ENCODE assay signal across 22 cellular contexts in the genomic region with DNA sequence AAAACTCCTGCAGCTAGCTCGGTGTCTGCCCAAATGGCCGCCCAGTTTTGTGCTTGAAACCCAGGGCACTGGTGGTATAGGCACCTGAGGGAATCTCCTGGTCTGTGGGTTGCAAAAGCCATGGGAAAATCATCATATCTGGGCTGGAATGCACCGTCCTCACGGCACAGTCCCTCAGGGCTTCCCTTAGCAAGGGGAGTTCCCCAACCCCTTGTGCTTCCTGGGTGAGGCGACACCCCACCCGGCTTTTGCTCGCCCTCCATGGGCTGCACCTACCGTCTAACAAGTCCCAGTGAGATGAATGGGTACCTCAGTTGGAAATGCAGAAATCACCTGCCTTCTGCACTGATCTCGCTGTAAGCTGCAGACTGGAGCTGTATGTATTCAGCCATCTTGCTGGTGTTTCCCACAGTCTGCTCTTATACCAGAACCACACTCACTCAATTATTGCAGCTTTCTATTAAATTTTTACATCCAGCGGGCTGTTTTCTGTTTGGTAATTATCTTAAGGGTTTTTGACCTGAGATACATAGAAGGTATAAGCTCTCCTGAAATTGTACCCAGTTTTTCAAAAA. TPM values are rescaled to one million over a fixed set of nuclear protein-coding genes. Genes with fewer than 3 reads are reported as not detected.
DNase-seq lines count a peak whose midpoint lies in the region; ATAC-seq and TF ChIP-seq lines count a peak whose summit lies in the region.
"Had no signal": no experiment of that assay in that cellular context is flagged by ENCODE, and none has a peak within 500 bp of the region (broad histone marks: within the 10 kb centered on the region; RNA-seq: fewer than 3 reads in every experiment).

No MANE protein-coding gene starts in this region.

- peaks cover 7% of the 10 kb centered on the region for H3K27me3 Mint-ChIP-seq in WTC11 (ENCODE audit: low read depth)
- H3K27me3 Mint-ChIP-seq: CD4-positive, alpha-beta memory T cell had no signal

- H3K27ac ChIP-seq in ACC112 (ENCODE audit: low read depth, low read length) (peak overlapping the region; percentile 50; the same call in 1 of the 2 replicates), foreskin keratinocyte (peak overlapping the region; percentile 64)
- H3K27ac ChIP-seq: A549, BLaER1 had no signal

- H3K4me3 Mint-ChIP-seq in WTC11 = no peak overlapping the region
- H3K4me3 Mint-ChIP-seq: CD4-positive, alpha-beta memory T cell; H9 had no signal

- H2AFZ ChIP-seq in ACC112 (ENCODE audit: low read length, unreplicated experiment) = no peak overlapping the region

- DNase-seq in foreskin keratinocyte (no peak), WTC11 (ENCODE audit: low spot score) (no peak), NCI-H446 (lab: John Stamatoyannopoulos, UW) (no peak)
- DNase-seq: DMS153; H9; Kasumi-1; MM.1S; NCI-H1092; NCI-H1436 treated with DMSO at 0.1 percent for 48 hours; NCI-H2029 treated with DMSO at 0.1 percent for 48 hours; NCI-H2171; NCI-H69; NK-92 treated with Interleukin-12 subunit alpha and Interleukin-12 subunit beta, amount 100 ng/mL, for 24 hours; Right ventricle myocardium superior had no signal

- H3K4me1 ChIP-seq in ACC112 (ENCODE audit: control insufficient read depth, insufficient read depth, low read length, unreplicated experiment) (peaks cover 13% of the 10 kb centered on the region), foreskin keratinocyte (no peaks in the 10 kb centered on the region)
- H3K4me1 ChIP-seq: A549, BLaER1 had no signal

- H3K9me3 Mint-ChIP-seq in WTC11 = peaks cover 83% of the 10 kb centered on the region

- H3K27me3 ChIP-seq in ACC112 (ENCODE audit: insufficient read depth, low read length) (no peaks in the 10 kb centered on the region), foreskin keratinocyte (no peaks in the 10 kb centered on the region)
- H3K27me3 ChIP-seq: BLaER1 had no signal

- H3K36me3 Mint-ChIP-seq in WTC11 = peaks cover 60% of the 10 kb centered on the region

- no peaks in the 10 kb centered on the region for H3K79me2 ChIP-seq in ACC112 (ENCODE audit: control insufficient read depth, insufficient read depth, low read length, unreplicated experiment)

- ATAC-seq in GM19025 (IDR thresholded peaks at IDR 0.05; ENCODE audit: low read depth, unreplicated experiment) (peak; percentile 90), HG02885 (IDR thresholded peaks at IDR 0.05; ENCODE audit: poor library complexity, unreplicated experiment) (peak; percentile 65), foreskin keratinocyte (no peak), HG02623 (IDR thresholded peaks at IDR 0.05; ENCODE audit: unreplicated experiment) (no peak), WTC11 (no peak)

- CTCF ChIA-PET in WTC11 (lab: Charles Lee) = no interaction called here

- H3K4me1 Mint-ChIP-seq in WTC11 = no peaks in the 10 kb centered on the region
- H3K4me1 Mint-ChIP-seq: CD4-positive, alpha-beta memory T cell; H9 had no signal

- TF ChIP-seq CTCF in foreskin keratinocyte (conservative IDR thresholded peaks at IDR 0.05) (no peak), WTC11 (IDR thresholded peaks at IDR 0.05) (no peak)

- POLR2A ChIA-PET in WTC11 (lab: Charles Lee) = no interaction called here

- H3K4me3 ChIP-seq in ACC112 (ENCODE audit: low read depth, low read length) = no peak overlapping the region
- H3K4me3 ChIP-seq: A549, BLaER1 had no signal

- no peak overlapping the region for H3K27ac Mint-ChIP-seq in WTC11
- H3K27ac Mint-ChIP-seq: CD4-positive, alpha-beta memory T cell had no signal

- H3K36me3 ChIP-seq in ACC112 (ENCODE audit: insufficient read depth, low read length) = no peaks in the 10 kb centered on the region

TF ChIP-seq in WTC11, 78 proteins besides CTCF, POLR2A, EP300 and RAD21:
- TF ChIP-seq ZNF219 (CRISPR knock-in tag; IDR thresholded peaks at IDR 0.05; ENCODE audit: borderline replicate concordance) = no peak
- TF ChIP-seq, protein P1, sequence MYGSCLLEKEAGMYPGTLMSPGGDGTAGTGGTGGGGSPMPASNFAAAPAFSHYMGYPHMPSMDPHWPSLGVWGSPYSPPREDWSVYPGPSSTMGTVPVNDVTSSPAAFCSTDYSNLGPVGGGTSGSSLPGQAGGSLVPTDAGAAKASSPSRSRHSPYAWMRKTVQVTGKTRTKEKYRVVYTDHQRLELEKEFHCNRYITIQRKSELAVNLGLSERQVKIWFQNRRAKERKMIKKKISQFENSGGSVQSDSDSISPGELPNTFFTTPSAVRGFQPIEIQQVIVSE (CRISPR knock-in tag; IDR thresholded peaks at IDR 0.05; ENCODE audit: borderline replicate concordance) = no peak
- no peak for TF ChIP-seq GTF2I (CRISPR knock-in tag; conservative IDR thresholded peaks at IDR 0.05)
- TF ChIP-seq MXD4 (CRISPR knock-in tag; IDR thresholded peaks at IDR 0.05; ENCODE audit: borderline replicate concordance) = no peak
- TF ChIP-seq, protein P2, sequence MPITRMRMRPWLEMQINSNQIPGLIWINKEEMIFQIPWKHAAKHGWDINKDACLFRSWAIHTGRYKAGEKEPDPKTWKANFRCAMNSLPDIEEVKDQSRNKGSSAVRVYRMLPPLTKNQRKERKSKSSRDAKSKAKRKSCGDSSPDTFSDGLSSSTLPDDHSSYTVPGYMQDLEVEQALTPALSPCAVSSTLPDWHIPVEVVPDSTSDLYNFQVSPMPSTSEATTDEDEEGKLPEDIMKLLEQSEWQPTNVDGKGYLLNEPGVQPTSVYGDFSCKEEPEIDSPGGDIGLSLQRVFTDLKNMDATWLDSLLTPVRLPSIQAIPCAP (CRISPR knock-in tag; IDR thresholded peaks at IDR 0.05) = no peak
- TF ChIP-seq CREB1 (CRISPR knock-in tag; IDR thresholded peaks at IDR 0.05) = no peak
- TF ChIP-seq, protein P3, sequence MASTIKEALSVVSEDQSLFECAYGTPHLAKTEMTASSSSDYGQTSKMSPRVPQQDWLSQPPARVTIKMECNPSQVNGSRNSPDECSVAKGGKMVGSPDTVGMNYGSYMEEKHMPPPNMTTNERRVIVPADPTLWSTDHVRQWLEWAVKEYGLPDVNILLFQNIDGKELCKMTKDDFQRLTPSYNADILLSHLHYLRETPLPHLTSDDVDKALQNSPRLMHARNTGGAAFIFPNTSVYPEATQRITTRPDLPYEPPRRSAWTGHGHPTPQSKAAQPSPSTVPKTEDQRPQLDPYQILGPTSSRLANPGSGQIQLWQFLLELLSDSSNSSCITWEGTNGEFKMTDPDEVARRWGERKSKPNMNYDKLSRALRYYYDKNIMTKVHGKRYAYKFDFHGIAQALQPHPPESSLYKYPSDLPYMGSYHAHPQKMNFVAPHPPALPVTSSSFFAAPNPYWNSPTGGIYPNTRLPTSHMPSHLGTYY (CRISPR knock-in tag; IDR thresholded peaks at IDR 0.05) = no peak
- TF ChIP-seq KAT7 (CRISPR knock-in tag; IDR thresholded peaks at IDR 0.05; ENCODE audit: borderline replicate concordance) = no peak
- no peak for TF ChIP-seq ELF4 (CRISPR knock-in tag; IDR thresholded peaks at IDR 0.05; ENCODE audit: low read depth)

RNA-seq across cellular contexts. Expression of a gene that starts 36.7 kb away (rescaled TPM):
- total RNA-seq in foreskin keratinocyte = 0.51 and 1.4 TPM in 2 replicates
- 0.48 and 0.70 TPM in 2 replicates for polyA plus RNA-seq in foreskin keratinocyte
- total RNA-seq in WTC11 (2021) = 1.3 to 1.6 TPM (median 1.4 TPM) in 3 replicates
- total RNA-seq: CD4-positive, alpha-beta memory T cell; T-helper 2 cell treated with Interferon-gamma antibody and Interleukin-4, amounts not matched to agents 100 ng/mL and 5 ng/mL, for 36 hours had no signal
- polyA plus RNA-seq: CD4-positive, alpha-beta memory T cell had no signal

Comparison
In these comparisons a context has a peak if more than half of its experiments do, and no peak if none do; other contexts are left out.
1. ATAC-seq: peak in GM19025 (single experiment) and HG02885 (single experiment); none in foreskin keratinocyte (single experiment), HG02623 (single experiment) and WTC11 (single experiment).